In genomic region chr20:667351-668034, GRCh38 we compare ENCODE assay signal across 8 cellular contexts. TPM values are rescaled to one million over a fixed set of nuclear protein-coding genes. Genes with fewer than 3 reads are reported as not detected.
DNase-seq lines count a peak whose midpoint lies in the region; ATAC-seq, FAIRE-seq and TF ChIP-seq lines count a peak whose summit lies in the region.

No MANE protein-coding gene starts in this region.

- H3K4me1 Mint-ChIP-seq in T-helper 17 cell: peaks cover 7% of the 10 kb centered on the region

- no peak for DNase-seq in BJ (ENCODE audit: low read depth)
- peak; percentile 47 for DNase-seq in HCEC 1CT
- DNase-seq in T-helper 17 cell: peak; percentile 29 to 54 (median 37)
- DNase-seq in astrocyte of the spinal cord (ENCODE audit: low read depth, low spot score): peak; percentile 16
- DNase-seq in kidney: peak; percentile 64
- DNase-seq in stimulated activated CD4-positive, alpha-beta T cell treated with anti-CD3 and anti-CD28 coated beads, TNF-alpha, amount 100 ng/mL, for 4 hours (ENCODE audit: low read depth in 3 of 3): peak; percentile 29 to 41 (median 39)
- no peak for DNase-seq in putamen (ENCODE audit: low spot score)

- H3K27me3 Mint-ChIP-seq in T-helper 17 cell: peaks cover 74% of the 10 kb centered on the region

- H3K27ac ChIP-seq in kidney (ENCODE audit: low read depth in 2 of 2, low read length in 2 of 2): no peak overlapping the region

- FAIRE-seq in kidney (lab: Jason Lieb, UNC): no peak

- no peak overlapping the region for H3K27ac Mint-ChIP-seq in T-helper 17 cell

- peak; percentile 94 for TF ChIP-seq CTCF in BJ (IDR thresholded peaks at IDR 0.05; ENCODE audit: insufficient read depth, low read depth, low read length)
- peak; percentile 93 for TF ChIP-seq CTCF in astrocyte of the spinal cord (IDR thresholded peaks at IDR 0.05; ENCODE audit: low read depth, low read length)
- peak; percentile 71 for TF ChIP-seq CTCF in kidney (IDR thresholded peaks at IDR 0.05; ENCODE audit: borderline replicate concordance, extremely low read depth, insufficient read depth)

- ATAC-seq in T-helper 17 cell (peak; percentile 39), GM21515 (IDR thresholded peaks at IDR 0.05; ENCODE audit: unreplicated experiment) (no peak)

- no peak overlapping the region for H3K9ac ChIP-seq in kidney (ENCODE audit: low read length in 2 of 2)

- peaks cover 0 to 2% of the 10 kb centered on the region in 2 donors for H3K4me1 ChIP-seq in kidney (ENCODE audit: control insufficient read depth in 1 of 2, insufficient read depth in 1 of 2, low read depth in 1 of 2, low read length in 2 of 2)

- H3K27me3 ChIP-seq in BJ (ENCODE audit: control insufficient read depth, insufficient read depth, low read length): peaks cover 32% of the 10 kb centered on the region

- H3K36me3 Mint-ChIP-seq in T-helper 17 cell (ENCODE audit: low read depth): peaks cover 11% of the 10 kb centered on the region

- intact Hi-C loops in kidney (cut with DNase I): no loop called here

- POLR2A ChIA-PET in BJ (lab: Charles Lee): no interaction called here

- in situ Hi-C loops in astrocyte of the spinal cord (cut with HindIII; ENCODE audit: low sequenced_read_pairs): no loop called here

- H3K36me3 ChIP-seq in BJ (ENCODE audit: control insufficient read depth, insufficient read depth, low read length): no peaks in the 10 kb centered on the region
- no peaks in the 10 kb centered on the region for H3K36me3 ChIP-seq in kidney (ENCODE audit: control insufficient read depth in 1 of 2, insufficient read depth in 2 of 2, low read length in 2 of 2)

- CTCF ChIA-PET in BJ (lab: Yijun Ruan, JAX): interaction anchor here (0.7 to 6.8 kb wide), 27 partner anchors 10 to 152 kb away, joined by 3 to 49 read pairs (median 4); partner anchors contain the start of genes SCRT2 and SRXN1

- no peak overlapping the region for H3K4me3 ChIP-seq in BJ (ENCODE audit: low read depth, low read length)
- H3K4me3 ChIP-seq in astrocyte of the spinal cord (ENCODE audit: low read depth, low read length): no peak overlapping the region
- no peak overlapping the region for H3K4me3 ChIP-seq in kidney (ENCODE audit: low read length in 2 of 2)

- no peak overlapping the region for H3K4me3 Mint-ChIP-seq in T-helper 17 cell

- H3K9me3 ChIP-seq in T-helper 17 cell (ENCODE audit: control insufficient read depth, low read length, poor library complexity, severe bottlenecking): no peaks in the 10 kb centered on the region
- H3K9me3 ChIP-seq in kidney (ENCODE audit: control insufficient read depth in 1 of 2, low read length in 2 of 2): no peaks in the 10 kb centered on the region

RNA-seq across cellular contexts. Expression of gene SCRT2, which starts 8.1 kb away (rescaled TPM):
- polyA plus RNA-seq in BJ (2011; rRNA removed) (not detected in 2 replicates), kidney (ENCODE audit: insufficient read depth, low read depth, low replicate concordance) (not detected)
- polyA minus RNA-seq in BJ (2011; rRNA and poly(A)+ RNA removed): not detected in 2 replicates
- total RNA-seq in T-helper 17 cell (not detected), kidney (not detected)

RNA-seq across cellular contexts. Expression of gene SRXN1, which starts 14.5 kb away (rescaled TPM):
- polyA plus RNA-seq in BJ (2011; rRNA removed): 50.9 and 54.8 TPM in 2 replicates
- polyA minus RNA-seq in BJ (2011; rRNA and poly(A)+ RNA removed): 31.0 and 40.9 TPM in 2 replicates
- total RNA-seq in T-helper 17 cell: 1 to 10 TPM; 2.9 to 3.5 TPM
- 17.4 TPM for total RNA-seq in kidney
- 51.1 TPM for polyA plus RNA-seq in kidney (ENCODE audit: insufficient read depth, low read depth, low replicate concordance)

RNA-seq across cellular contexts. Expression of gene TCF15, which starts 57.4 kb away (rescaled TPM):
- not detected in 2 replicates for polyA plus RNA-seq in BJ (2011; rRNA removed)
- polyA minus RNA-seq in BJ (2011; rRNA and poly(A)+ RNA removed): not detected in 2 replicates
- not detected for total RNA-seq in T-helper 17 cell
- 0.63 TPM for total RNA-seq in kidney
- polyA plus RNA-seq in kidney (ENCODE audit: insufficient read depth, low read depth, low replicate concordance): 1.6 TPM

Comparison
In these comparisons a context has a peak if more than half of its experiments do, and no peak if none do; other contexts are left out.
1. DNase-seq: peak in HCEC 1CT (single experiment), T-helper 17 cell (3 of 3), astrocyte of the spinal cord (single experiment), kidney (single experiment) and stimulated activated CD4-positive, alpha-beta T cell treated with anti-CD3 and anti-CD28 coated beads, TNF-alpha, amount 100 ng/mL, for 4 hours (3 of 3); none in BJ (single experiment) and putamen (single experiment).
2. Peak in every context shown above with its lines, with median percentiles within 50 percentile points of each other: CTCF ChIP-seq.